ENCODE assay signal across 14 cellular contexts in the genomic region with DNA sequence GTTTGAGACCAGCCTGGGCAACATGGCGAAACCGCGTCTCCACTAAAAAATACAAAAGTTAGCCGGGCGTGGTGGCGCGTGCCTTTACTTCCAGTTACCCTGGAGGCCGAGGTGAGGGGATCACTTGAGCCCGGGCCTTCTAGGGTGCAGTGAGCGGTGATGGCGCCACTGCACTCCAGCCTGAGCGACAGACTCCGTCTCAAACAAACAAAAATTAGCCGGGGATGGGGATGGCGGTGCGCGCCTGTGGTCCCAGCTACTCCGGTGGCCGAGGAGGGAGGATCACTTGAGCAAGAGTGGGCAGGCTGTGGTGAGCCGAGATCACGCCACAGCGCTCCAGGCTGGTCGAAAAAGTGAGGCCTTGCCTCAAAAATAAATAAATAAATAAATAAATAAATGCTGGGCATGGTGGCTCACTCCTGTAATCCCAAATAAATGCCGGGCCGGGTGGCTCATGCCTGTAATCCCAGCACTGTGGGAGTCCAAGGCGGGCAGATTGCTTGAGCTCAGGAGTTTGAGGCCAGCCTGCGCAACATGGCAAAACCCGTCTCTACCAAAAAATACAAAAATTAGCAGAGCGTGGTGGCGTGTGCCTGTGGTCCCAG. TPM values are rescaled to one million over a fixed set of nuclear protein-coding genes. Genes with fewer than 3 reads are reported as not detected.
A peak's percentile ranks its signal among the peaks of the same experiment; 100 is the strongest.
DNase-seq lines count a peak whose midpoint lies in the region; ATAC-seq and TF ChIP-seq lines count a peak whose summit lies in the region.
"Had no signal": no experiment of that assay in that cellular context is flagged by ENCODE, and none has a peak within 500 bp of the region (broad histone marks: within the 10 kb centered on the region; RNA-seq: fewer than 3 reads in every experiment).

No MANE protein-coding gene starts in this region.

- H3K27me3 Mint-ChIP-seq in GM23338 (ENCODE audit: insufficient read depth, low read depth, poor library complexity) = peaks cover 27% of the 10 kb centered on the region

- TF ChIP-seq EP300 in gastroesophageal sphincter (IDR thresholded peaks at IDR 0.05) (no peak), sigmoid colon (IDR thresholded peaks at IDR 0.05) (no peak)

- TF ChIP-seq POLR2A in gastroesophageal sphincter (IDR thresholded peaks at IDR 0.05) (no peak), sigmoid colon (IDR thresholded peaks at IDR 0.05) (no peak)

- H3K79me2 ChIP-seq in ACC112 (ENCODE audit: control insufficient read depth, insufficient read depth, low read length, unreplicated experiment) (no peaks in the 10 kb centered on the region), GM23338 (replicated peaks; ENCODE audit: insufficient read depth) (no peaks in the 10 kb centered on the region)

- peak overlapping the region; percentile 75 for H2AFZ ChIP-seq in ACC112 (ENCODE audit: low read length, unreplicated experiment)
- H2AFZ ChIP-seq in GM23338 = peak overlapping the region; percentile 84; the same call in 1 of the 2 replicates

- H3K27me3 ChIP-seq in ACC112 (ENCODE audit: insufficient read depth, low read length) = no peaks in the 10 kb centered on the region
- H3K27me3 ChIP-seq in GM23338 (ENCODE audit: insufficient read depth) = 0 out of 2 replicates have a peak, but pooled peaks cover 3% of the 10 kb centered on the region
- no peaks in the 10 kb centered on the region for H3K27me3 ChIP-seq in gastroesophageal sphincter
- no peaks in the 10 kb centered on the region for H3K27me3 ChIP-seq in sigmoid colon
- H3K27me3 ChIP-seq: heart right ventricle had no signal

- H3K27ac ChIP-seq in ACC112 (ENCODE audit: low read depth, low read length) (no peak overlapping the region), GM23338 (ENCODE audit: low read depth) (no peak overlapping the region), gastroesophageal sphincter (peak overlapping the region in 3 of 4 donors; percentile 73 to 78 (median 77)), sigmoid colon (peak overlapping the region in 3 of 4 donors; percentile 72 to 76 (median 73))
- H3K27ac ChIP-seq: HL-60 had no signal

- H3K36me3 ChIP-seq in ACC112 (ENCODE audit: insufficient read depth, low read length) = no peaks in the 10 kb centered on the region
- H3K36me3 ChIP-seq in GM23338 (ENCODE audit: insufficient read depth) = no peaks in the 10 kb centered on the region
- H3K36me3 ChIP-seq in gastroesophageal sphincter = no peaks in the 10 kb centered on the region
- H3K36me3 ChIP-seq in sigmoid colon = no peaks in the 10 kb centered on the region
- H3K36me3 ChIP-seq: heart right ventricle had no signal

- H3K4me3 ChIP-seq in ACC112 (ENCODE audit: low read depth, low read length) (no peak overlapping the region), GM23338 (no peak overlapping the region), gastroesophageal sphincter (no peak overlapping the region), sigmoid colon (no peak overlapping the region)

- H3K4me1 Mint-ChIP-seq in GM23338 = peaks cover 9% of the 10 kb centered on the region

- peaks cover 8% of the 10 kb centered on the region for H3K4me1 ChIP-seq in ACC112 (ENCODE audit: control insufficient read depth, insufficient read depth, low read length, unreplicated experiment)
- H3K4me1 ChIP-seq in GM23338 (ENCODE audit: insufficient read depth) = peaks cover 8% of the 10 kb centered on the region
- peaks cover 0 to 25% (median 3%) of the 10 kb centered on the region in 3 donors for H3K4me1 ChIP-seq in gastroesophageal sphincter
- peaks cover 2 to 20% (median 12%) of the 10 kb centered on the region in 4 donors for H3K4me1 ChIP-seq in sigmoid colon

- intact Hi-C loops in sigmoid colon (cut with DNase I) = loop anchor here (2.0 to 5.0 kb wide), 2 partner anchors 15 to 75 kb away; a partner anchor contains a TSS

- 93 to 100% methylated on average over 3 to 9 of the region's 30 CpGs for WGBS in gastroesophageal sphincter (ENCODE audit: low coverage in 1 of 2), 2 donors
- WGBS in sigmoid colon, 2 donors = 97 to 98% methylated on average over 30 of the region's 30 CpGs

- TF ChIP-seq CTCF in GM23338 (conservative IDR thresholded peaks at IDR 0.05; ENCODE audit: low read depth in 2 of 2) (no peak), gastroesophageal sphincter (IDR thresholded peaks at IDR 0.05) (no peak), sigmoid colon (IDR thresholded peaks at IDR 0.05) (no peak)

- peaks cover 6% of the 10 kb centered on the region; the same call in 2 of the 3 replicates for H3K9me3 Mint-ChIP-seq in GM23338
- H3K9me3 Mint-ChIP-seq: H9 had no signal

- no peak overlapping the region for H3K27ac Mint-ChIP-seq in GM23338
- H3K27ac Mint-ChIP-seq: nephron progenitor cell had no signal

- H3F3A ChIP-seq in GM23338 (replicated peaks; ENCODE audit: low read depth) = peaks cover 15% of the 10 kb centered on the region; the same call in 1 of the 2 replicates

- no peaks in the 10 kb centered on the region for H4K20me1 ChIP-seq in GM23338 (replicated peaks; ENCODE audit: insufficient read depth)

- no peak overlapping the region for H3K4me2 ChIP-seq in GM23338

- H3K4me3 Mint-ChIP-seq in GM23338 = no peak overlapping the region
- H3K4me3 Mint-ChIP-seq: H9, nephron progenitor cell had no signal

- DNase-seq in GM23338 (ENCODE audit: low spot score) (no peak), sigmoid colon (no peak), occipital lobe (lab: John Stamatoyannopoulos, UW) (no peak), NCI-H1436 (lab: John Stamatoyannopoulos, UW) (no peak)
- no peak for DNase-seq in stimulated activated CD8-positive, alpha-beta memory T cell treated with anti-CD3 and anti-CD28 coated beads, Interleukin-4, amount 100 ng/mL, for 48 hours
- DNase-seq: COR-L47; NCI-H446 treated with DMSO at 0.1 percent for 48 hours; NK-92 treated with Interleukin-12 subunit alpha and Interleukin-12 subunit beta, amount 100 ng/mL, for 24 hours had no signal

- H3K36me3 Mint-ChIP-seq in GM23338 (ENCODE audit: low read depth) = 0 out of 3 replicates have a peak, but pooled peaks cover 4% of the 10 kb centered on the region

- H3K9me2 ChIP-seq in GM23338 (ENCODE audit: insufficient read depth) = no peaks in the 10 kb centered on the region

- H3K9me3 ChIP-seq in gastroesophageal sphincter (no peaks in the 10 kb centered on the region), sigmoid colon (no peaks in the 10 kb centered on the region)
- H3K9me3 ChIP-seq: heart right ventricle had no signal

- ATAC-seq in GM23338 = no peak
- ATAC-seq in gastroesophageal sphincter = no peak

TF ChIP-seq in GM23338, 12 proteins besides CTCF, POLR2A, EP300 and RAD21 (continues in another document):
- no peak for TF ChIP-seq EZH2 (IDR thresholded peaks at IDR 0.05; ENCODE audit: low read depth, unreplicated experiment)

RNA-seq across cellular contexts. Expression of a gene that starts 16.0 kb away (rescaled TPM):
- 85.9 and 106 TPM in 2 replicates for total RNA-seq in GM23338 (2014; rRNA removed; shearing (Covaris generic))
- polyA plus RNA-seq in GM23338 (2016; fragmentation: Nextera tagmentation; extraction: Ambion mirVana) = 82.5 and 96.4 TPM in 2 replicates
- 10 to 100 TPM; 41.1 to 58.4 (median 49.5) TPM for total RNA-seq in gastroesophageal sphincter
- 10 to 100 TPM; 34.6 to 41.5 (median 36.5) TPM for total RNA-seq in sigmoid colon
- polyA plus RNA-seq in sigmoid colon = 10 to 100 TPM in 1 of 3 donors, 1 to 10 TPM in 2; 3.0 to 21.1 (median 5.8) TPM
- 89.8 TPM for total RNA-seq in occipital lobe

RNA-seq across cellular contexts. Expression of a gene that starts 30.8 kb away (rescaled TPM):
- 145 and 150 TPM in 2 replicates for total RNA-seq in GM23338 (2014; rRNA removed; shearing (Covaris generic))
- 40.3 and 43.4 TPM in 2 replicates for polyA plus RNA-seq in GM23338 (2016; fragmentation: Nextera tagmentation; extraction: Ambion mirVana)
- 1 to 10 TPM; 3.0 to 7.4 (median 6.6) TPM for total RNA-seq in gastroesophageal sphincter
- 10 to 100 TPM in 1 of 4 donors, 1 to 10 TPM in 3; 3.0 to 11.8 (median 6.1) TPM for total RNA-seq in sigmoid colon
- 10 to 100 TPM in 1 of 3 donors, 1 to 10 TPM in 2; 4.9 to 45.0 (median 6.6) TPM for polyA plus RNA-seq in sigmoid colon
- total RNA-seq in occipital lobe = 1.6 TPM

Comparison
In these comparisons a context has a peak if more than half of its experiments do, and no peak if none do; other contexts are left out.
1. H3K27ac ChIP-seq: peak in gastroesophageal sphincter (3 of 4) and sigmoid colon (3 of 4); none in ACC112 (single experiment) and GM23338 (single experiment).
2. RNA of a gene that starts 30.8 kb away (total RNA-seq): 145 to 150 TPM in GM23338; 3.0 to 7.4 TPM in gastroesophageal sphincter, 3.0 to 11.8 TPM in sigmoid colon and 1.6 TPM in occipital lobe (single experiment); every median in the first group is over 10 times any median in the second.